In genomic region chr9:98120476-98120875, GRCh38 we compare ENCODE assay signal across 10 cellular contexts. TPM values are rescaled to one million over a fixed set of nuclear protein-coding genes. Genes with fewer than 3 reads are reported as not detected.
A peak's percentile ranks its signal among the peaks of the same experiment; 100 is the strongest.
DNase-seq lines count a peak whose midpoint lies in the region; ATAC-seq and TF ChIP-seq lines count a peak whose summit lies in the region.
"Had no signal": no experiment of that assay in that cellular context is flagged by ENCODE, and none has a peak within 500 bp of the region (broad histone marks: within the 10 kb centered on the region; RNA-seq: fewer than 3 reads in every experiment).

No MANE protein-coding gene starts in this region.

- H3K4me1 Mint-ChIP-seq in activated CD4-positive, alpha-beta T cell treated with anti-CD3 and anti-CD28 coated beads, Interleukin-2, amount 10 ng/mL, durations not matched to agents 24 days and 14 days, result peaks cover 36% of the 10 kb centered on the region
- peaks cover 44% of the 10 kb centered on the region for H3K4me1 Mint-ChIP-seq in stimulated activated memory B cell treated with anti-CD40 and anti-IgM and Interleukin-4, amounts not matched to agents 10 μg/mL and 1 μg/mL and 100 μg/mL, for 72 hours

- peak overlapping the region; percentile 74 for H3K27ac Mint-ChIP-seq in activated CD4-positive, alpha-beta T cell treated with anti-CD3 and anti-CD28 coated beads, Interleukin-2, amount 10 ng/mL, durations not matched to agents 24 days and 14 days
- peak overlapping the region; percentile 95 for H3K27ac Mint-ChIP-seq in stimulated activated memory B cell treated with anti-CD40 and anti-IgM and Interleukin-4, amounts not matched to agents 10 μg/mL and 1 μg/mL and 100 μg/mL, for 72 hours

- intact Hi-C loops in activated CD4-positive, alpha-beta T cell treated with anti-CD3 and anti-CD28 coated beads, Interleukin-2, amount 10 ng/mL, durations not matched to agents 24 days and 14 days (cut with micrococcal nuclease), result no loop called here
- intact Hi-C loops in dorsolateral prefrontal cortex (cut with DNase I), result loop anchor here in 1 of 2 donors (2.0 kb wide), 1 partner anchor 56 kb away; no protein-coding TSS in a partner anchor

- DNase-seq in activated CD4-positive, alpha-beta T cell treated with anti-CD3 and anti-CD28 coated beads, Interleukin-2, amount 10 ng/mL, durations not matched to agents 24 days and 14 days, result no peak
- DNase-seq in activated CD4-positive, alpha-beta T cell treated with anti-CD3 and anti-CD28 coated beads, Interleukin-2, amount 50 U/mL, for 48 hours, result no peak
- peak in 2 of 3 donors; percentile 69 to 75 for DNase-seq in Peyer's patch
- no peak for DNase-seq in epithelial cell of prostate (ENCODE audit: low read depth, low spot score)
- no peak for DNase-seq in DMS79 treated with DMSO at 0.1 percent for 48 hours (lab: John Stamatoyannopoulos, UW)
- DNase-seq in dorsolateral prefrontal cortex, result no peak
- DNase-seq: effector CD4-positive, alpha-beta T cell; NCI-H2171 treated with DMSO at 0.1 percent for 48 hours had no signal

- H3K4me3 ChIP-seq in Peyer's patch, result no peak overlapping the region
- H3K4me3 ChIP-seq in dorsolateral prefrontal cortex, result no peak overlapping the region

- H3K36me3 Mint-ChIP-seq in activated CD4-positive, alpha-beta T cell treated with anti-CD3 and anti-CD28 coated beads, Interleukin-2, amount 10 ng/mL, durations not matched to agents 24 days and 14 days (ENCODE audit: low read depth), result peaks cover 11% of the 10 kb centered on the region
- H3K36me3 Mint-ChIP-seq in stimulated activated memory B cell treated with anti-CD40 and anti-IgM and Interleukin-4, amounts not matched to agents 10 μg/mL and 1 μg/mL and 100 μg/mL, for 72 hours, result no peaks in the 10 kb centered on the region

- no peaks in the 10 kb centered on the region for H3K9me3 ChIP-seq in Peyer's patch

- H3K27me3 ChIP-seq in Peyer's patch (no peaks in the 10 kb centered on the region), dorsolateral prefrontal cortex (no peaks in the 10 kb centered on the region)

- H3K27ac ChIP-seq in Peyer's patch (peak overlapping the region; percentile 55 to 99 (median 89)), epithelial cell of prostate (peak overlapping the region; percentile 76), dorsolateral prefrontal cortex (no peak overlapping the region)

- peak overlapping the region; percentile 66 for H3K4me3 Mint-ChIP-seq in activated CD4-positive, alpha-beta T cell treated with anti-CD3 and anti-CD28 coated beads, Interleukin-2, amount 10 ng/mL, durations not matched to agents 24 days and 14 days
- H3K4me3 Mint-ChIP-seq in stimulated activated memory B cell treated with anti-CD40 and anti-IgM and Interleukin-4, amounts not matched to agents 10 μg/mL and 1 μg/mL and 100 μg/mL, for 72 hours, result no peak overlapping the region

- peaks cover 0 to 45% (median 10%) of the 10 kb centered on the region in 4 donors for H3K4me1 ChIP-seq in Peyer's patch

- peak; percentile 19 to 24 for TF ChIP-seq POLR2A in Peyer's patch (IDR thresholded peaks at IDR 0.05)

- no peak for TF ChIP-seq CTCF in Peyer's patch (IDR thresholded peaks at IDR 0.05)
- no peak for TF ChIP-seq CTCF in dorsolateral prefrontal cortex (IDR thresholded peaks at IDR 0.05 in 54 of 56, conservative IDR thresholded peaks at IDR 0.05 in 2 of 56; ENCODE audit: low read depth in 1 of 56, partially characterized antibody in 56 of 56)

- no peaks in the 10 kb centered on the region for H3K9me3 Mint-ChIP-seq in activated CD4-positive, alpha-beta T cell treated with anti-CD3 and anti-CD28 coated beads, Interleukin-2, amount 10 ng/mL, durations not matched to agents 24 days and 14 days
- no peaks in the 10 kb centered on the region for H3K9me3 Mint-ChIP-seq in stimulated activated memory B cell treated with anti-CD40 and anti-IgM and Interleukin-4, amounts not matched to agents 10 μg/mL and 1 μg/mL and 100 μg/mL, for 72 hours

- H3K36me3 ChIP-seq in Peyer's patch, result peaks cover 0 to 17% (median 0%) of the 10 kb centered on the region in 3 donors

- ATAC-seq in stimulated activated memory B cell treated with anti-CD40 and anti-IgM and Interleukin-4, amounts not matched to agents 10 μg/mL and 1 μg/mL and 100 μg/mL, for 72 hours, result no peak
- ATAC-seq in GM18868 (IDR thresholded peaks at IDR 0.05; ENCODE audit: unreplicated experiment), result no peak

- H3K27me3 Mint-ChIP-seq in activated CD4-positive, alpha-beta T cell treated with anti-CD3 and anti-CD28 coated beads, Interleukin-2, amount 10 ng/mL, durations not matched to agents 24 days and 14 days, result no peaks in the 10 kb centered on the region
- no peaks in the 10 kb centered on the region for H3K27me3 Mint-ChIP-seq in stimulated activated memory B cell treated with anti-CD40 and anti-IgM and Interleukin-4, amounts not matched to agents 10 μg/mL and 1 μg/mL and 100 μg/mL, for 72 hours

RNA-seq across cellular contexts. Expression of gene TRIM14, which starts 1.5 kb away (rescaled TPM):
- 47.3 and 47.8 TPM in 2 replicates for total RNA-seq in activated CD4-positive, alpha-beta T cell treated with anti-CD3 and anti-CD28 coated beads, Interleukin-2, amount 10 ng/mL, durations not matched to agents 24 days and 14 days
- 100 to 1,000 TPM in 1 of 4 donors, 10 to 100 TPM in 3; 61.1 to 101 (median 72.0) TPM for total RNA-seq in Peyer's patch
- total RNA-seq in dorsolateral prefrontal cortex, result 10 to 100 TPM in 114 of 120 experiments, 1 to 10 TPM in 6; 8.3 to 26.7 (median 14.6) TPM

Comparison
In these comparisons a context has a peak if more than half of its experiments do, and no peak if none do; other contexts are left out.
1. DNase-seq: peak in Peyer's patch (2 of 3); none in activated CD4-positive, alpha-beta T cell treated with anti-CD3 and anti-CD28 coated beads, Interleukin-2, amount 10 ng/mL, durations not matched to agents 24 days and 14 days (single experiment), activated CD4-positive, alpha-beta T cell treated with anti-CD3 and anti-CD28 coated beads, Interleukin-2, amount 50 U/mL, for 48 hours (0 of 2), epithelial cell of prostate (single experiment), DMS79 treated with DMSO at 0.1 percent for 48 hours (single experiment) and dorsolateral prefrontal cortex (0 of 10).
2. H3K27ac ChIP-seq: peak in Peyer's patch (4 of 4) and epithelial cell of prostate (single experiment); none in dorsolateral prefrontal cortex (0 of 59).